In genomic region chr11:101862410-101863233, GRCh38 we compare ENCODE assay signal across 9 cellular contexts. TPM values are rescaled to one million over a fixed set of nuclear protein-coding genes. Genes with fewer than 3 reads are reported as not detected.
DNase-seq lines count a peak whose midpoint lies in the region; ATAC-seq, FAIRE-seq and TF ChIP-seq lines count a peak whose summit lies in the region.
"Had no signal": no experiment of that assay in that cellular context is flagged by ENCODE, and none has a peak within 500 bp of the region (broad histone marks: within the 10 kb centered on the region; RNA-seq: fewer than 3 reads in every experiment).

No MANE protein-coding gene starts in this region.

- H3K27me3 ChIP-seq in A673 (replicated peaks; ENCODE audit: insufficient read depth, low read depth, low read length, poor library complexity) (no peaks in the 10 kb centered on the region), keratinocyte (ENCODE audit: control insufficient read depth, extremely low read depth, insufficient read depth, low read length) (no peaks in the 10 kb centered on the region)

- DNase-seq in A673 (ENCODE audit: low spot score) (peak; percentile 77), WTC11 (ENCODE audit: low spot score) (peak; percentile 19), keratinocyte (ENCODE audit: low read depth, low spot score) (no peak)
- no peak for DNase-seq in activated CD4-positive, alpha-beta T cell treated with anti-CD3 and anti-CD28 coated beads for 36 hours

- POLR2A ChIA-PET in A673 (lab: Charles Lee; ENCODE audit: low non-redundant PET) (interaction anchor here (0.6 kb wide), 1 partner anchor 26 kb away, joined by 7 read pairs; no protein-coding TSS in a partner anchor), WTC11 (lab: Charles Lee) (no interaction called here)
- POLR2A ChIA-PET in activated CD4-positive, alpha-beta T cell treated with anti-CD3 and anti-CD28 coated beads for 36 hours (lab: Charles Lee) = no interaction called here

- H3K36me3 ChIP-seq in A673 (ENCODE audit: insufficient read depth, low read length, poor library complexity, severe bottlenecking) (no peaks in the 10 kb centered on the region), keratinocyte (ENCODE audit: control insufficient read depth in 2 of 2, extremely low read depth in 1 of 2, insufficient read depth in 2 of 2, low read length in 2 of 2) (no peaks in the 10 kb centered on the region)

- H3K27me3 Mint-ChIP-seq in WTC11 (ENCODE audit: low read depth) = no peaks in the 10 kb centered on the region
- peaks cover 11% of the 10 kb centered on the region for H3K27me3 Mint-ChIP-seq in activated CD4-positive, alpha-beta T cell treated with anti-CD3 and anti-CD28 coated beads for 36 hours

- H3K4me1 Mint-ChIP-seq in WTC11 = peaks cover 12% of the 10 kb centered on the region; the same call in 1 of the 2 replicates
- H3K4me1 Mint-ChIP-seq in activated CD4-positive, alpha-beta T cell treated with anti-CD3 and anti-CD28 coated beads for 36 hours = no peaks in the 10 kb centered on the region

- no peak overlapping the region for H2AFZ ChIP-seq in keratinocyte (ENCODE audit: control insufficient read depth, low read length)

- no peak overlapping the region for H3K27ac Mint-ChIP-seq in WTC11
- no peak overlapping the region for H3K27ac Mint-ChIP-seq in activated CD4-positive, alpha-beta T cell treated with anti-CD3 and anti-CD28 coated beads for 36 hours
- H3K27ac Mint-ChIP-seq: activated naive CD8-positive, alpha-beta T cell had no signal

- no peak overlapping the region for H3K9ac ChIP-seq in keratinocyte (ENCODE audit: control insufficient read depth, extremely low read depth, insufficient read depth, low read length)

- no peaks in the 10 kb centered on the region for H3K9me1 ChIP-seq in keratinocyte (ENCODE audit: control insufficient read depth, extremely low read depth, insufficient read depth, low read length)

- dilution Hi-C loops in keratinocyte (cut with MboI; ENCODE audit: extremely low pct_ligation_motif_present, low sequenced_read_pairs) = no loop called here

- BruUV-seq in A673 (replicated peaks; lab: Mats Ljungman, UMichigan) = no TSS peak

- H3K4me2 ChIP-seq in keratinocyte (ENCODE audit: control insufficient read depth, extremely low read depth, insufficient read depth, low read depth, low read length) = no peak overlapping the region

- intact Hi-C loops in A673 (cut with micrococcal nuclease; ENCODE audit: unreplicated experiment) = loop anchor here (10.0 kb wide), 2 partner anchors 632 to 752 kb away; no protein-coding TSS in a partner anchor
- intact Hi-C loops in activated CD4-positive, alpha-beta T cell treated with anti-CD3 and anti-CD28 coated beads for 36 hours (cut with DNase I, micrococcal nuclease) = no loop called here

- peak; percentile 71 for TF ChIP-seq CTCF in A673 (conservative IDR thresholded peaks at IDR 0.05; ENCODE audit: low read depth, low read length)
- TF ChIP-seq CTCF in WTC11 (IDR thresholded peaks at IDR 0.05) = no peak
- TF ChIP-seq CTCF in keratinocyte (optimal IDR thresholded peaks at IDR 0.05 in 1 of 3, IDR thresholded peaks at IDR 0.05 in 1 of 3, conservative IDR thresholded peaks at IDR 0.05 in 1 of 3; ENCODE audit: extremely low read depth in 1 of 3, insufficient read depth in 2 of 3, low read length in 3 of 3) = peak; percentile 49 to 59 (median 56)

- H3K36me3 Mint-ChIP-seq in WTC11 = peaks cover 7% of the 10 kb centered on the region
- no peaks in the 10 kb centered on the region for H3K36me3 Mint-ChIP-seq in activated CD4-positive, alpha-beta T cell treated with anti-CD3 and anti-CD28 coated beads for 36 hours (ENCODE audit: low read depth)
- H3K36me3 Mint-ChIP-seq: activated naive CD8-positive, alpha-beta T cell had no signal

- no peak overlapping the region for H3K27ac ChIP-seq in A673 (ENCODE audit: low read depth, low read length, poor library complexity, severe bottlenecking)
- H3K27ac ChIP-seq in keratinocyte (ENCODE audit: control insufficient read depth, insufficient read depth, low read length) = no peak overlapping the region

- no peak overlapping the region for H3K4me3 ChIP-seq in A673 (ENCODE audit: low read depth, low read length, poor library complexity, severe bottlenecking)
- H3K4me3 ChIP-seq in keratinocyte (ENCODE audit: control insufficient read depth in 2 of 3, extremely low read depth in 1 of 3, insufficient read depth in 2 of 3, low read depth in 1 of 3, low read length in 3 of 3) = no peak overlapping the region

- no peak overlapping the region for H3K4me3 Mint-ChIP-seq in WTC11
- H3K4me3 Mint-ChIP-seq in activated CD4-positive, alpha-beta T cell treated with anti-CD3 and anti-CD28 coated beads for 36 hours = no peak overlapping the region
- H3K4me3 Mint-ChIP-seq: activated naive CD8-positive, alpha-beta T cell had no signal

- no peak for FAIRE-seq in keratinocyte (lab: Jason Lieb, UNC)

- ATAC-seq in HG03432 (IDR thresholded peaks at IDR 0.05; ENCODE audit: unreplicated experiment) (peak; percentile 41), WTC11 (peak; percentile 83), GM21360 (IDR thresholded peaks at IDR 0.05; ENCODE audit: unreplicated experiment) (no peak), GM21723 (IDR thresholded peaks at IDR 0.05; ENCODE audit: unreplicated experiment) (no peak), GM21447 (IDR thresholded peaks at IDR 0.05; ENCODE audit: unreplicated experiment) (no peak)
- ATAC-seq in activated CD4-positive, alpha-beta T cell treated with anti-CD3 and anti-CD28 coated beads for 36 hours = no peak

- peaks cover 12% of the 10 kb centered on the region for H3K9me3 Mint-ChIP-seq in WTC11
- H3K9me3 Mint-ChIP-seq in activated CD4-positive, alpha-beta T cell treated with anti-CD3 and anti-CD28 coated beads for 36 hours (ENCODE audit: low read depth) = peaks cover 5% of the 10 kb centered on the region

- H4K20me1 ChIP-seq in keratinocyte (ENCODE audit: control insufficient read depth, extremely low read depth, insufficient read depth, low read length) = no peaks in the 10 kb centered on the region

- peaks cover 4% of the 10 kb centered on the region for H3K9me3 ChIP-seq in A673 (ENCODE audit: low read depth, low read length, poor library complexity, severe bottlenecking)
- H3K9me3 ChIP-seq in keratinocyte (ENCODE audit: control insufficient read depth, low read depth, low read length) = no peaks in the 10 kb centered on the region

- peaks cover 10% of the 10 kb centered on the region for H3K4me1 ChIP-seq in A673 (ENCODE audit: insufficient read depth, low read length, poor library complexity, severe bottlenecking)
- H3K4me1 ChIP-seq in keratinocyte (ENCODE audit: control insufficient read depth, extremely low read depth, insufficient read depth, low read length) = peaks cover 8% of the 10 kb centered on the region

- H3K79me2 ChIP-seq in keratinocyte (ENCODE audit: control insufficient read depth, insufficient read depth, low read length) = no peaks in the 10 kb centered on the region

- CTCF ChIA-PET in A673 (lab: Charles Lee) = interaction anchor here (0.6 to 3.4 kb wide), 2 partner anchors 58 to 145 kb away, joined by 5 to 54 read pairs; no protein-coding TSS in a partner anchor
- CTCF ChIA-PET in WTC11 (lab: Charles Lee) = interaction anchor here (0.5 to 5.1 kb wide), 11 partner anchors 17 to 723 kb away, joined by 3 to 116 read pairs (median 5); partner anchors contain the start of gene CEP126
- CTCF ChIA-PET in activated CD4-positive, alpha-beta T cell treated with anti-CD3 and anti-CD28 coated beads for 36 hours (lab: Charles Lee) = interaction anchor here (0.6 to 9.1 kb wide), 3 partner anchors 19 to 146 kb away, joined by 3 to 104 read pairs (median 3); no protein-coding TSS in a partner anchor

RNA-seq across cellular contexts. Expression of gene CEP126, which starts 52.2 kb away (rescaled TPM):
- total RNA-seq in A673 (2021) (2.3 and 3.1 TPM in 2 replicates), WTC11 (2021) (1.9 to 2.4 TPM (median 2.0 TPM) in 3 replicates)
- polyA plus RNA-seq in keratinocyte = 1.2 to 3.4 TPM (median 2.5 TPM) in 3 replicates
- polyA plus RNA-seq in keratinocyte (2011; ENCODE audit: low read depth) = 1.00 TPM
- 0.86 and 2.2 TPM in 2 replicates for polyA plus RNA-seq in keratinocyte (2011; cell fraction: cytosol; rRNA removed)
- polyA plus RNA-seq in keratinocyte (2011; cell fraction: nucleus; rRNA removed) = 3.3 and 4.9 TPM in 2 replicates
- polyA plus RNA-seq in keratinocyte (2012; ENCODE audit: low replicate concordance) = 1.00 and 1.1 TPM in 2 replicates
- polyA minus RNA-seq in keratinocyte = 0.79 to 3.5 TPM (median 1.2 TPM) in 3 replicates
- polyA minus RNA-seq in keratinocyte (2011; cell fraction: cytosol; rRNA and poly(A)+ RNA removed) = 1.9 TPM
- 1.6 and 3.2 TPM in 2 replicates for polyA minus RNA-seq in keratinocyte (2011; cell fraction: nucleus; rRNA and poly(A)+ RNA removed)
- 1 to 10 TPM; 1.3 to 2.0 TPM for total RNA-seq in activated CD4-positive, alpha-beta T cell treated with anti-CD3 and anti-CD28 coated beads for 36 hours

RNA-seq across cellular contexts. Expression of gene ANGPTL5, which starts 53.7 kb away (rescaled TPM):
- total RNA-seq in A673 (2021) (not detected in 2 replicates), WTC11 (2021) (not detected in 3 replicates)
- polyA plus RNA-seq in keratinocyte = 0.03 TPM in 1 of 3 replicates, not detected in the others
- polyA plus RNA-seq in keratinocyte (2011; ENCODE audit: low read depth) = not detected
- polyA plus RNA-seq in keratinocyte (2011; cell fraction: cytosol; rRNA removed) = not detected in 2 replicates
- not detected in 2 replicates for polyA plus RNA-seq in keratinocyte (2011; cell fraction: nucleus; rRNA removed)
- polyA plus RNA-seq in keratinocyte (2012; ENCODE audit: low replicate concordance) = not detected in 2 replicates
- polyA minus RNA-seq in keratinocyte = not detected in 3 replicates
- polyA minus RNA-seq in keratinocyte (2011; cell fraction: cytosol; rRNA and poly(A)+ RNA removed) = not detected
- polyA minus RNA-seq in keratinocyte (2011; cell fraction: nucleus; rRNA and poly(A)+ RNA removed) = not detected in 2 replicates
- not detected for total RNA-seq in activated CD4-positive, alpha-beta T cell treated with anti-CD3 and anti-CD28 coated beads for 36 hours

Comparison
In these comparisons a context has a peak if more than half of its experiments do, and no peak if none do; other contexts are left out.
1. DNase-seq: peak in A673 (single experiment) and WTC11 (single experiment); none in keratinocyte (single experiment) and activated CD4-positive, alpha-beta T cell treated with anti-CD3 and anti-CD28 coated beads for 36 hours (single experiment).
2. ATAC-seq: peak in HG03432 (single experiment) and WTC11 (single experiment); none in GM21360 (single experiment), activated CD4-positive, alpha-beta T cell treated with anti-CD3 and anti-CD28 coated beads for 36 hours (single experiment), GM21723 (single experiment) and GM21447 (single experiment).